10 cellular contexts compared by ENCODE assay signal in the genomic region with DNA sequence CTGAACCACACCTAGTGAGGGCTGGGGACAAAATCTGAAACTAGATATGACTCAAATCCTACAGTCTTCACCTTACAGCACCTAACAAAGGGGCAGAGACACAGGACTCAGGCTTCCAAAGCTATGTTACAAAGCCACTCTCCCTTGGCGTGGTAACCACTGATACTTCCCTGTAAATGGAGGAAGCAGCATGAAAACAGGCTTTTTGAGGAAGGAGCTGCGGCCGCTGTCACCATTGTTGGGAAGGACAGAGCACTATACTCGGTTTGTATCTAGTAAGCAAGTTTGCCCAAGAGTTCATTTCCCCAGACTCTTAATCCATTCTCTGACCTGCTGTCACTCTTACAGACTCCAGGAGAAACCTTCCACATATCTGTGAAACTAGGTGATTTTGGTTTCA.
"Had no signal": no experiment of that assay in that cellular context is flagged by ENCODE, and none has a peak within 500 bp of the region (broad histone marks: within the 10 kb centered on the region; RNA-seq: fewer than 3 reads in every experiment).

No MANE protein-coding gene starts in this region.

- H3K4me3 ChIP-seq: mucosa of descending colon, sigmoid colon, suprapubic skin, upper lobe of left lung had no signal

- H3K9me3 Mint-ChIP-seq: activated CD4-positive, alpha-beta T cell treated with anti-CD3 and anti-CD28 coated beads, Interleukin-2, amount 10 ng/mL, durations not matched to agents 24 days and 14 days; natural killer cell had no signal

- H3K4me1 ChIP-seq: suprapubic skin, upper lobe of left lung had no signal

- H3K36me3 ChIP-seq: sigmoid colon, suprapubic skin, upper lobe of left lung had no signal

- H3K27ac ChIP-seq: sigmoid colon, suprapubic skin, upper lobe of left lung had no signal

- H3K27me3 ChIP-seq: sigmoid colon, suprapubic skin, upper lobe of left lung had no signal

- H3K27ac Mint-ChIP-seq: activated CD4-positive, alpha-beta T cell treated with anti-CD3 and anti-CD28 coated beads, Interleukin-2, amount 10 ng/mL, durations not matched to agents 24 days and 14 days; activated naive CD8-positive, alpha-beta T cell; natural killer cell; progenitor cell of endocrine pancreas had no signal

- H3K4me1 Mint-ChIP-seq: natural killer cell had no signal

- DNase-seq: activated CD4-positive, alpha-beta T cell treated with anti-CD3 and anti-CD28 coated beads, Interleukin-2, amount 10 ng/mL, durations not matched to agents 24 days and 14 days; stimulated activated naive CD4-positive, alpha-beta T cell treated with Interleukin-2 at 50 U/mL for 16 hours had no signal

- H3K9me3 ChIP-seq: mucosa of descending colon, sigmoid colon, suprapubic skin, upper lobe of left lung had no signal

- H3K36me3 Mint-ChIP-seq: activated naive CD8-positive, alpha-beta T cell; brain; natural killer cell had no signal

- H3K27me3 Mint-ChIP-seq: activated CD4-positive, alpha-beta T cell treated with anti-CD3 and anti-CD28 coated beads, Interleukin-2, amount 10 ng/mL, durations not matched to agents 24 days and 14 days; activated naive CD8-positive, alpha-beta T cell had no signal

- H3K4me3 Mint-ChIP-seq: activated CD4-positive, alpha-beta T cell treated with anti-CD3 and anti-CD28 coated beads, Interleukin-2, amount 10 ng/mL, durations not matched to agents 24 days and 14 days; activated naive CD8-positive, alpha-beta T cell; natural killer cell had no signal
